23 cellular contexts compared by ENCODE assay signal in the genomic region with DNA sequence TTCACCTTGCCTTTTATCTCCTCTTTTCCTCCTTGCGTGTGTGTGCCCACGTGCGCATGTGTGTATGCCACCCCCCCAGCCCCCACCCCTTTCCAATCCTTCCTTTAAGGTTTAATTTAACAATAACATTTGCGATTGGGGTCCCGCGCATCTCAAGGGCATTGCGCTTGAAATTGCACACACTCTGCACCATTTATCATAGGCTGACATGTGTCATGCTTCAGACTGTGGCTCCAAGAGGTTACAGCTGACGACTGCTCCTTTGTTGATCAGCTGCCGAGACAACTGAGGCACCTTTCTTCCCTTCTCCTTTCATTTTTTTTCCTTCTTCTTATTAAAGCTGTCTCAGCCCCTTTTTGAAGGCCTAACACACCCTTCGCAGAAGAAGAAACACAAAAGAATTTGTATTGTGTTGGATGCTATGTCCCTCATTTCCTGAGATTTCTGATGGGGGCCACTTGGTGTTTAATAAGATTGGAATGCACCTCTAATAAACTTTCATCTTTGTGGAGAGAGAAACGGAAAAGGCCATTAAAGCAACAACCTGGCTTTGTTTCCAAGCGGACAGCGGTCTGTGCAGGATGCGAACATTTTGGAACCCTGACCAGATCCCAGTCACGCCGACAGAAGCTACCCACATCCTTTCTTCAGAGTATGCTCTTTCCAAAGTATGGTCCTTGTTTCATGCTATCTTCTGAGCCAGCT.
"Had no signal": no experiment of that assay in that cellular context is flagged by ENCODE, and none has a peak within 500 bp of the region (broad histone marks: within the 10 kb centered on the region; RNA-seq: fewer than 3 reads in every experiment).

No MANE protein-coding gene starts in this region.

- H3K4me3 ChIP-seq: SJSA1, SK-N-MC had no signal

- H3K27ac ChIP-seq: HL-60, SJSA1, SK-N-MC had no signal

- FAIRE-seq: RCC 7860 had no signal

- H3K27me3 ChIP-seq: SJSA1 had no signal

- H3K36me3 ChIP-seq: SJSA1 had no signal

- DNase-seq: KBM-7, MV-4-11, NCI-H1048, NCI-H1105, NCI-H1417 treated with DMSO at 0.1 percent for 48 hours, NCI-H146, NCI-H1694 treated with DMSO at 0.1 percent for 48 hours, NCI-H1930, NCI-H2081, NCI-H2107, NCI-H226, NCI-H446, NCI-H510A, NCI-H524 treated with DMSO at 0.1 percent for 48 hours, NCI-H69, NCI-H774, Right ventricle myocardium superior, RPMI8226, SIG-M5 had no signal

- H3K4me1 ChIP-seq: SJSA1 had no signal
